Comparison of ENCODE assay signal across 11 cellular contexts in the genomic region with DNA sequence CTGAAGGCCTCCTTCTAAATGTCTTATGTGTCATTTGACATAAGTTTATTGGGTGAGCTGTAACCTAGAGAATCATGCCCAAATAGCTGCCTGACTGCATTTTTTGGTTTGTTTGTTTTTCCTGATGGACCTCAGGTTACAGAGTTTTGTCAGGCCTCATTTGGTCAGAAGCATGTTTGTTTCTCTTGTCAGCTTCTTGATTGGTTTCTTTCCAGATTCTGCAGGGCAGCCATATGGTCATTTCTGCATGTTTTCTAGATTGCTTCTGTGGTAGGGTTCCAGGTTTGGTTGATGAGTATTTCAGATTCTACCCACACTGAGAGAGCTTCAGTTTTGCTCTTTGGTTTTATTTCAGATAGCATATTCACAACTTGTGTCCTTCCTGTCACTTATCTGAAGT. TPM values are rescaled to one million over a fixed set of nuclear protein-coding genes. Genes with fewer than 3 reads are reported as not detected.
DNase-seq lines count a peak whose midpoint lies in the region; ATAC-seq and TF ChIP-seq lines count a peak whose summit lies in the region.
"Had no signal": no experiment of that assay in that cellular context is flagged by ENCODE, and none has a peak within 500 bp of the region (broad histone marks: within the 10 kb centered on the region; RNA-seq: fewer than 3 reads in every experiment).

No MANE protein-coding gene starts in this region.

- peaks cover 20% of the 10 kb centered on the region for H3K9me3 Mint-ChIP-seq in CD8-positive, alpha-beta T cell
- peaks cover 5 to 28% (median 18%) of the 10 kb centered on the region in 6 donors for H3K9me3 Mint-ChIP-seq in immature natural killer cell
- H3K9me3 Mint-ChIP-seq in endothelial cell (ENCODE audit: unreplicated experiment) = no peaks in the 10 kb centered on the region

- H3K9me3 ChIP-seq in CD8-positive, alpha-beta T cell (ENCODE audit: low read length) = no peaks in the 10 kb centered on the region
- peaks cover 22% of the 10 kb centered on the region for H3K9me3 ChIP-seq in OCI-LY1 (ENCODE audit: low read length)
- peaks cover 47% of the 10 kb centered on the region for H3K9me3 ChIP-seq in left ventricle myocardium inferior (replicated peaks)
- no peaks in the 10 kb centered on the region for H3K9me3 ChIP-seq in aorta (ENCODE audit: control insufficient read depth, low read length)

- no peaks in the 10 kb centered on the region for H4K20me1 ChIP-seq in OCI-LY1 (ENCODE audit: insufficient read depth, low read length)

- H3K27ac ChIP-seq in CD8-positive, alpha-beta T cell (ENCODE audit: low read depth, low read length) = no peak overlapping the region
- H3K27ac ChIP-seq in OCI-LY1 (ENCODE audit: low read depth, low read length, poor library complexity, severe bottlenecking) = peak overlapping the region; percentile 3
- H3K27ac ChIP-seq in left ventricle myocardium inferior (replicated peaks) = no peak overlapping the region
- H3K27ac ChIP-seq in aorta (ENCODE audit: low read depth in 1 of 2, low read length in 2 of 2) = peak overlapping the region in 1 of 2 donors; percentile 43

- peak overlapping the region; percentile 45 for H3K27ac Mint-ChIP-seq in CD8-positive, alpha-beta T cell
- H3K27ac Mint-ChIP-seq in immature natural killer cell (peak overlapping the region; percentile 64 to 93 (median 88)), endothelial cell (ENCODE audit: unreplicated experiment) (no peak overlapping the region)
- H3K27ac Mint-ChIP-seq: nephron had no signal

- H3K4me1 ChIP-seq in CD8-positive, alpha-beta T cell (ENCODE audit: insufficient read depth, low read length) = no peaks in the 10 kb centered on the region
- H3K4me1 ChIP-seq in OCI-LY1 (ENCODE audit: insufficient read depth, low read length, severe bottlenecking) (no peaks in the 10 kb centered on the region), left ventricle myocardium inferior (peaks cover 5% of the 10 kb centered on the region), aorta (ENCODE audit: control insufficient read depth in 1 of 2, insufficient read depth in 2 of 2, low read length in 2 of 2) (no peaks in the 10 kb centered on the region)

- POLR2A ChIA-PET in CD8-positive, alpha-beta T cell (lab: Charles Lee) = interaction anchor here (0.6 to 1.6 kb wide), 3 partner anchors 27 to 180 kb away, joined by 3 to 7 read pairs (median 3); no protein-coding TSS in a partner anchor

- DNase-seq in CD8-positive, alpha-beta T cell = no peak
- DNase-seq in immature natural killer cell = no peak
- DNase-seq in left ventricle myocardium inferior = no peak
- DNase-seq in aorta = no peak
- DNase-seq in glomerular visceral epithelial cell (ENCODE audit: extremely low spot score) = no peak
- no peak for DNase-seq in endothelial cell (ENCODE audit: low spot score)
- DNase-seq: effector CD4-positive, alpha-beta T cell; NCI-H526 had no signal

- no peaks in the 10 kb centered on the region for H3F3A ChIP-seq in OCI-LY1 (ENCODE audit: insufficient read depth, low read length)

- H3K9ac ChIP-seq in OCI-LY1 (ENCODE audit: low read length) = no peak overlapping the region

- TF ChIP-seq CTCF in CD8-positive, alpha-beta T cell (IDR thresholded peaks at IDR 0.05) = no peak
- no peak for TF ChIP-seq CTCF in OCI-LY1 (IDR thresholded peaks at IDR 0.05; ENCODE audit: low read length)
- TF ChIP-seq CTCF in left ventricle myocardium inferior (IDR thresholded peaks at IDR 0.05; ENCODE audit: borderline replicate concordance) = no peak
- no peak for TF ChIP-seq CTCF in endothelial cell (IDR thresholded peaks at IDR 0.05; ENCODE audit: unreplicated experiment)

- peaks cover 92% of the 10 kb centered on the region for H3K79me2 ChIP-seq in OCI-LY1 (ENCODE audit: insufficient read depth, low read length)

- ATAC-seq in CD8-positive, alpha-beta T cell = no peak
- peak; percentile 58 for ATAC-seq in GM19395 (IDR thresholded peaks at IDR 0.05; ENCODE audit: unreplicated experiment)
- no peak for ATAC-seq in aorta (ENCODE audit: low FRiP score)

- H3K4me1 Mint-ChIP-seq in CD8-positive, alpha-beta T cell (ENCODE audit: low read depth) = peaks cover 24% of the 10 kb centered on the region
- H3K4me1 Mint-ChIP-seq in immature natural killer cell (peaks cover 57 to 77% of the 10 kb centered on the region in 2 donors), endothelial cell (ENCODE audit: unreplicated experiment) (no peaks in the 10 kb centered on the region)
- H3K4me1 Mint-ChIP-seq: nephron had no signal

- no peak overlapping the region for H3K4me2 ChIP-seq in OCI-LY1 (ENCODE audit: low read length)

- H3K36me3 Mint-ChIP-seq in CD8-positive, alpha-beta T cell = peaks cover 29% of the 10 kb centered on the region
- H3K36me3 Mint-ChIP-seq in immature natural killer cell (peaks cover 4 to 25% (median 21%) of the 10 kb centered on the region in 3 donors), endothelial cell (ENCODE audit: low read depth, unreplicated experiment) (peaks cover 5% of the 10 kb centered on the region)

- no peaks in the 10 kb centered on the region for H3K9me2 ChIP-seq in OCI-LY1 (ENCODE audit: low read depth, low read length)

- CTCF ChIA-PET in CD8-positive, alpha-beta T cell (lab: Charles Lee) = no interaction called here

- no peak overlapping the region for H2AFZ ChIP-seq in OCI-LY1 (ENCODE audit: low read length)

- H3K27me3 Mint-ChIP-seq in CD8-positive, alpha-beta T cell (ENCODE audit: low read depth) = no peaks in the 10 kb centered on the region
- H3K27me3 Mint-ChIP-seq in immature natural killer cell (ENCODE audit: low read depth in 3 of 3) (peaks cover 0 to 3% (median 0%) of the 10 kb centered on the region in 3 donors), endothelial cell (ENCODE audit: unreplicated experiment) (no peaks in the 10 kb centered on the region)

- peak overlapping the region; percentile 2 for H3K4me3 Mint-ChIP-seq in CD8-positive, alpha-beta T cell
- H3K4me3 Mint-ChIP-seq in immature natural killer cell (peak overlapping the region; percentile 0 to 76 (median 28)), endothelial cell (ENCODE audit: unreplicated experiment) (no peak overlapping the region)
- H3K4me3 Mint-ChIP-seq: nephron had no signal

- H3K36me3 ChIP-seq in CD8-positive, alpha-beta T cell (ENCODE audit: insufficient read depth, low read length) = no peaks in the 10 kb centered on the region
- peaks cover 32% of the 10 kb centered on the region for H3K36me3 ChIP-seq in OCI-LY1 (ENCODE audit: insufficient read depth, low read length)
- no peaks in the 10 kb centered on the region for H3K36me3 ChIP-seq in left ventricle myocardium inferior
- no peaks in the 10 kb centered on the region for H3K36me3 ChIP-seq in aorta (ENCODE audit: control insufficient read depth in 1 of 2, insufficient read depth in 2 of 2, low read length in 1 of 2)

- no peaks in the 10 kb centered on the region for H3K27me3 ChIP-seq in CD8-positive, alpha-beta T cell (ENCODE audit: insufficient read depth, low read length)
- H3K27me3 ChIP-seq in OCI-LY1 (ENCODE audit: insufficient read depth, low read length) (no peaks in the 10 kb centered on the region), left ventricle myocardium inferior (ENCODE audit: low read depth) (no peaks in the 10 kb centered on the region), aorta (ENCODE audit: control insufficient read depth in 1 of 2, insufficient read depth in 2 of 2, low read length in 1 of 2) (no peaks in the 10 kb centered on the region)

- H3K4me3 ChIP-seq in CD8-positive, alpha-beta T cell (ENCODE audit: low read depth, low read length) = no peak overlapping the region
- H3K4me3 ChIP-seq in OCI-LY1 (ENCODE audit: low read depth, low read length, poor library complexity, severe bottlenecking) (no peak overlapping the region), left ventricle myocardium inferior (no peak overlapping the region), aorta (ENCODE audit: low read length in 2 of 2) (no peak overlapping the region)

- intact Hi-C loops in CD8-positive, alpha-beta T cell (cut with DNase I, micrococcal nuclease) = no loop called here
- intact Hi-C loops in left ventricle myocardium inferior (cut with micrococcal nuclease) = no loop called here
- intact Hi-C loops in aorta (cut with DNase I) = no loop called here

RNA-seq across cellular contexts. Expression of a gene that starts 28.0 kb away (rescaled TPM):
- 10 to 100 TPM; 21.8 to 23.6 TPM for total RNA-seq in CD8-positive, alpha-beta T cell
- polyA plus RNA-seq in immature natural killer cell (10 to 100 TPM; 13.8 to 33.2 (median 18.0) TPM), aorta (1 to 10 TPM; 2.1 to 7.5 TPM)
- total RNA-seq in left ventricle myocardium inferior (5.8 TPM), aorta (10 to 100 TPM in 1 of 2 donors, 1 to 10 TPM in 1; 8.4 to 12.0 TPM), endothelial cell (ENCODE audit: unreplicated experiment) (13.8 TPM)
